ENCODE assay signal across 8 cellular contexts in genomic region chr16:5496013-5496412, GRCh38.
"Had no signal": no experiment of that assay in that cellular context is flagged by ENCODE, and none has a peak within 500 bp of the region (broad histone marks: within the 10 kb centered on the region; RNA-seq: fewer than 3 reads in every experiment).

No MANE protein-coding gene starts in this region.

- ATAC-seq: GM12878 had no signal

- DNase-seq: GDM1, GF-D8 had no signal

- FAIRE-seq: G401.6, GM12878, GM12891, GM12892, GM18507, GM19239 had no signal

- H3K4me3 ChIP-seq: GM12878 had no signal
